Comparison of ENCODE assay signal across 20 cellular contexts in genomic region chr7:94874036-94874745, GRCh38. TPM values are rescaled to one million over a fixed set of nuclear protein-coding genes. Genes with fewer than 3 reads are reported as not detected.
DNase-seq lines count a peak whose midpoint lies in the region; ATAC-seq and TF ChIP-seq lines count a peak whose summit lies in the region.
"Had no signal": no experiment of that assay in that cellular context is flagged by ENCODE, and none has a peak within 500 bp of the region (broad histone marks: within the 10 kb centered on the region; RNA-seq: fewer than 3 reads in every experiment).

No MANE protein-coding gene starts in this region.

- CTCF ChIA-PET in SK-N-SH (lab: Yijun Ruan, JAX) = interaction anchor here (0.7 kb wide), 1 partner anchor 137 kb away, joined by 3 read pairs; no protein-coding TSS in a partner anchor

- no peak overlapping the region for H3K27ac ChIP-seq in SK-N-SH (ENCODE audit: low read depth in 2 of 2, low read length in 1 of 2)
- H3K27ac ChIP-seq in hepatocyte = peak overlapping the region; percentile 18
- H3K27ac ChIP-seq: BLaER1 treated with 17β-estradiol and CSF1 and Interleukin-3, amounts not matched to agents 10 nM and 100 nM; HL-60 had no signal

- H3K4me3 ChIP-seq in SK-N-SH (ENCODE audit: low read depth in 2 of 2, low read length in 1 of 2) (no peak overlapping the region), hepatocyte (no peak overlapping the region)
- H3K4me3 ChIP-seq: BLaER1 treated with 17β-estradiol and CSF1 and Interleukin-3, amounts not matched to agents 10 nM and 100 nM; GM23338 had no signal

- no peaks in the 10 kb centered on the region for H3F3A ChIP-seq in SK-N-SH (replicated peaks; ENCODE audit: insufficient read depth)

- WGBS in SK-N-SH (ENCODE audit: low lambda C conversion rate) = 36% methylated on average over 5 of the region's 5 CpGs
- 85% methylated on average over 5 of the region's 5 CpGs for WGBS in hepatocyte (ENCODE audit: low lambda C conversion rate, missing lambda C conversion rate)

- H3K79me2 ChIP-seq in SK-N-SH (ENCODE audit: insufficient read depth) = no peaks in the 10 kb centered on the region
- H3K79me2 ChIP-seq in hepatocyte = no peaks in the 10 kb centered on the region

- no peak overlapping the region for H3K9ac ChIP-seq in SK-N-SH
- H3K9ac ChIP-seq: BLaER1 treated with 17β-estradiol and CSF1 and Interleukin-3, amounts not matched to agents 10 nM and 100 nM had no signal

- H3K9me2 ChIP-seq in SK-N-SH = no peaks in the 10 kb centered on the region
- H3K9me2 ChIP-seq in hepatocyte (replicated peaks; ENCODE audit: insufficient read depth) = no peaks in the 10 kb centered on the region

- H3K4me2 ChIP-seq in SK-N-SH (no peak overlapping the region), hepatocyte (no peak overlapping the region)
- H3K4me2 ChIP-seq: GM23338 had no signal

- peak overlapping the region; percentile 27; the same call in 1 of the 2 replicates for H2AFZ ChIP-seq in SK-N-SH (ENCODE audit: low read depth)
- no peak overlapping the region for H2AFZ ChIP-seq in hepatocyte

- H3K27me3 ChIP-seq in SK-N-SH (ENCODE audit: insufficient read depth) (peaks cover 4% of the 10 kb centered on the region; the same call in 1 of the 2 replicates), hepatocyte (no peaks in the 10 kb centered on the region)
- H3K27me3 ChIP-seq: BLaER1 treated with 17β-estradiol and CSF1 and Interleukin-3, amounts not matched to agents 10 nM and 100 nM had no signal

- POLR2A ChIA-PET in SK-N-SH (lab: Yijun Ruan, JAX) = no interaction called here

- no peak for ATAC-seq in SK-N-SH treated with all-trans-retinoic acid at 6 μM for 48 hours
- ATAC-seq: GM23338 had no signal

- TF ChIP-seq RAD21 in SK-N-SH (IDR thresholded peaks at IDR 0.05; ENCODE audit: low read length) = no peak

- no peaks in the 10 kb centered on the region for H3K4me1 ChIP-seq in SK-N-SH (ENCODE audit: control insufficient read depth in 1 of 2, insufficient read depth in 2 of 2, low read depth in 1 of 2, low read length in 1 of 2)
- H3K4me1 ChIP-seq in hepatocyte (ENCODE audit: insufficient read depth) = peaks cover 9% of the 10 kb centered on the region

- no peaks in the 10 kb centered on the region for H3K36me3 ChIP-seq in SK-N-SH (replicated peaks in 1 of 2; ENCODE audit: control insufficient read depth in 1 of 2, insufficient read depth in 2 of 2, low read length in 1 of 2)
- no peaks in the 10 kb centered on the region for H3K36me3 ChIP-seq in hepatocyte (replicated peaks; ENCODE audit: insufficient read depth, low read depth)
- H3K36me3 ChIP-seq: BLaER1 treated with 17β-estradiol and CSF1 and Interleukin-3, amounts not matched to agents 10 nM and 100 nM had no signal

- TF ChIP-seq CTCF in SK-N-SH (IDR thresholded peaks at IDR 0.05) = no peak
- TF ChIP-seq CTCF in hepatocyte (IDR thresholded peaks at IDR 0.05; ENCODE audit: poor library complexity) = no peak

- TF ChIP-seq EP300 in SK-N-SH (IDR thresholded peaks at IDR 0.05; ENCODE audit: borderline replicate concordance in 1 of 2, low read depth in 1 of 2, low read length in 1 of 2) = no peak

- H4K20me1 ChIP-seq in SK-N-SH (ENCODE audit: insufficient read depth) (no peaks in the 10 kb centered on the region), hepatocyte (ENCODE audit: insufficient read depth, poor library complexity, severe bottlenecking) (no peaks in the 10 kb centered on the region)
- H4K20me1 ChIP-seq: BLaER1 treated with 17β-estradiol and CSF1 and Interleukin-3, amounts not matched to agents 10 nM and 100 nM had no signal

- DNase-seq in SK-N-SH (no peak), NCI-H69 (lab: John Stamatoyannopoulos, UW) (peak; percentile 22), hepatocyte (ENCODE audit: low spot score) (no peak), renal cortical epithelial cell (ENCODE audit: low read depth) (peak; percentile 27), T-helper 1 cell (no peak), NCI-H2171 treated with DMSO at 0.1 percent for 48 hours (lab: John Stamatoyannopoulos, UW) (no peak), D341Med (ENCODE audit: low spot score) (no peak)
- DNase-seq: 8988T; ACHN; Calu3; CD4-positive, alpha-beta T cell; DMS153; DMS79 treated with DMSO at 0.1 percent for 48 hours; EL; GDM1; H7 had no signal

- no peaks in the 10 kb centered on the region for H3K9me3 ChIP-seq in SK-N-SH
- no peaks in the 10 kb centered on the region for H3K9me3 ChIP-seq in hepatocyte (ENCODE audit: low read depth)

TF ChIP-seq in SK-N-SH, 30 proteins besides CTCF, POLR2A, EP300 and RAD21:
- no peak for TF ChIP-seq NFIC (IDR thresholded peaks at IDR 0.05; ENCODE audit: borderline replicate concordance)
- no peak for TF ChIP-seq MAX (IDR thresholded peaks at IDR 0.05; ENCODE audit: low read depth)
- TF ChIP-seq TAF1 (IDR thresholded peaks at IDR 0.05; ENCODE audit: borderline replicate concordance, low read depth, low read length) = no peak
- no peak for TF ChIP-seq POLR2AphosphoS5 (IDR thresholded peaks at IDR 0.05; ENCODE audit: low read depth, low read length)
- no peak for TF ChIP-seq FOXM1 (IDR thresholded peaks at IDR 0.05; ENCODE audit: low read depth)

TF ChIP-seq in SK-N-SH treated with all-trans-retinoic acid at 6 μM for 48 hours, 23 proteins besides CTCF, POLR2A, EP300 and RAD21:
- TF ChIP-seq ZNF8 (CRISPR knock-in tag; IDR thresholded peaks at IDR 0.05) = no peak
- TF ChIP-seq ISL1 (CRISPR knock-in tag; IDR thresholded peaks at IDR 0.05) = no peak

RNA-seq across cellular contexts. Expression of gene PPP1R9A, which starts 33.2 kb away (rescaled TPM):
- polyA plus RNA-seq in SK-N-SH (2012; rRNA removed) (0.30 and 0.58 TPM in 2 replicates), hepatocyte (11.7 and 12.6 TPM in 2 replicates)
- 0.37 and 0.40 TPM in 2 replicates for polyA plus RNA-seq in SK-N-SH (2012; cell fraction: cytosol; rRNA removed)
- 1.1 and 2.7 TPM in 2 replicates for polyA plus RNA-seq in SK-N-SH (2012; cell fraction: nucleus; rRNA removed)
- total RNA-seq in hepatocyte (25.7 and 32.2 TPM in 2 replicates), renal cortical epithelial cell (32.8 and 56.6 TPM in 2 replicates)
- total RNA-seq: CD4-positive, alpha-beta T cell had no signal

Comparison
In these comparisons a context has a peak if more than half of its experiments do, and no peak if none do; other contexts are left out.
1. DNase-seq: peak in NCI-H69 (single experiment) and renal cortical epithelial cell (single experiment); none in SK-N-SH (single experiment), hepatocyte (single experiment), T-helper 1 cell (0 of 5), NCI-H2171 treated with DMSO at 0.1 percent for 48 hours (single experiment) and D341Med (single experiment).